ENCODE assay signal across 8 cellular contexts in the genomic region with DNA sequence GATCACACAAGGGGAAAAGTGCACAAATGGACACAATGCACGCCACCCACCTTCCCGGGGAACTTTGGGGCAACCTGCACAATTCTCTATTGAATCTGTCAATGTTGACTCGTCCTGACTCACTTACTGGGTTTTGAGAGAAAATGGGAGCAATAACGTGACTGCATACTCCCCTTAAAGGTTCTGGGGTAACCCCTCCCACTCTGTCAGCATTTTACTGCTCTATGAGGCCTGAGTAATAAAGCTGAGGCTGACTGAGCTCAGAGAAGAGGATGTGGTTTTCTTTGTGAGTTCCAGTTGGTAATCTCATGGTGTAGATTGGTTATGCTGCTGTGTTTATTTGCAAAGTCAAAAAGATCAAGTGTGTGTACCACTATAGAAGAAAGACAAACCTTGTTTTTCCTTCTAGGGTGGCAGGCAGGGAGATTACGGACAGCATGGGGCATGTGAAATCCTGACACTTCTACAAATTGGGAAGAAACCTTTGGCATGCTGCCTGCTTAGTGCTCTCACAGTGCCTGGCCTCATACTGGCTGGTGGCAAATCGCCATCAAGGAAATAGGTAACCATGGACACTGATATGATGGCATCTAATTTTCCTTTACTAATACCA. TPM values are rescaled to one million over a fixed set of nuclear protein-coding genes. Genes with fewer than 3 reads are reported as not detected.
DNase-seq lines count a peak whose midpoint lies in the region; TF ChIP-seq lines count a peak whose summit lies in the region.

No MANE protein-coding gene starts in this region.

- H2BK5ac ChIP-seq in neuronal stem cell (ENCODE audit: low read length): no peak overlapping the region

- whole genome bisulfite sequencing in neuronal stem cell (ENCODE audit: extremely low coverage in 2 of 2, insufficient read length in 2 of 2, insufficient replicate concordance in 1 of 2), 2 donors: no CpG with 5 or more reads among the region's 6 CpGs

- no peak overlapping the region for H3K18ac ChIP-seq in neuronal stem cell (ENCODE audit: low read length)

- no peak overlapping the region for H2AK5ac ChIP-seq in neuronal stem cell (ENCODE audit: low read depth, low read length)

- H3K79me1 ChIP-seq in neuronal stem cell (ENCODE audit: low read depth, low read length): no peaks in the 10 kb centered on the region

- H3K27ac ChIP-seq in neuronal stem cell (replicated peaks; ENCODE audit: low read length): no peak overlapping the region

- H3K27me3 ChIP-seq in neuronal stem cell (ENCODE audit: control insufficient read depth in 3 of 3, insufficient read depth in 3 of 3, low read depth in 1 of 3, low read length in 3 of 3): no peaks in the 10 kb centered on the region

- H2AFZ ChIP-seq in neuronal stem cell (ENCODE audit: low read length): no peak overlapping the region

- TF ChIP-seq CTCF in GM12875 (IDR thresholded peaks at IDR 0.05; ENCODE audit: borderline replicate concordance, insufficient read depth, low read depth, low read length) (no peak), LNCaP clone FGC (IDR thresholded peaks at IDR 0.05; ENCODE audit: control insufficient read depth, extremely low read depth, insufficient read depth) (no peak)

- peak; percentile 15 for DNase-seq in GOT3 (lab: John Stamatoyannopoulos, UW)
- peak; percentile 40 for DNase-seq in LNCaP clone FGC (ENCODE audit: low read depth)
- peak; percentile 28 for DNase-seq in activated CD4-positive, alpha-beta T cell treated with anti-CD3 and anti-CD28 coated beads for 1 hour
- peak; percentile 45 for DNase-seq in epidermal melanocyte (ENCODE audit: insufficient read length, low spot score)
- DNase-seq in stimulated activated CD4-positive, alpha-beta T cell treated with anti-CD3 and anti-CD28 coated beads, Interleukin-1b, Interleukin-23, amount 100 ng/mL, for 1 hour (ENCODE audit: low read depth in 2 of 2): peak; percentile 11 to 38
- DNase-seq in islet precursor cell: no peak
- DNase-seq in neuronal stem cell (ENCODE audit: low spot score): no peak

- no peaks in the 10 kb centered on the region for H3K9me3 ChIP-seq in neuronal stem cell (replicated peaks in 1 of 2; ENCODE audit: control insufficient read depth in 2 of 2, insufficient read depth in 1 of 2, low read depth in 1 of 2, low read length in 2 of 2)

- H2BK15ac ChIP-seq in neuronal stem cell (ENCODE audit: low read length): no peak overlapping the region

- no peak overlapping the region for H2BK120ac ChIP-seq in neuronal stem cell (ENCODE audit: low read depth, low read length)

- H3K36me3 ChIP-seq in neuronal stem cell (replicated peaks in 1 of 2; ENCODE audit: control insufficient read depth in 2 of 2, insufficient read depth in 2 of 2, low read length in 2 of 2): peaks cover 28 to 78% of the 10 kb centered on the region in 2 donors

- no peak overlapping the region for H3K23ac ChIP-seq in neuronal stem cell (ENCODE audit: low read depth, low read length, poor library complexity)

- H2BK12ac ChIP-seq in neuronal stem cell (ENCODE audit: low read length): no peak overlapping the region

- no peak overlapping the region for H3K14ac ChIP-seq in neuronal stem cell (ENCODE audit: low read length)

- no peak overlapping the region for H3K4me2 ChIP-seq in neuronal stem cell (ENCODE audit: insufficient read depth, low read length, poor library complexity, severe bottlenecking)

- no peak overlapping the region for H3K9ac ChIP-seq in neuronal stem cell (ENCODE audit: low read depth, low read length, poor library complexity)

- H4K91ac ChIP-seq in neuronal stem cell (ENCODE audit: low read depth, low read length, poor library complexity): no peak overlapping the region

- no peak overlapping the region for H4K8ac ChIP-seq in neuronal stem cell (ENCODE audit: low read depth, low read length)

- no peaks in the 10 kb centered on the region for H3K4me1 ChIP-seq in neuronal stem cell (ENCODE audit: control insufficient read depth in 2 of 2, insufficient read depth in 1 of 2, low read depth in 1 of 2, low read length in 2 of 2)

- no peak overlapping the region for H3K4ac ChIP-seq in neuronal stem cell (ENCODE audit: low read length)

- peak overlapping the region; percentile 17 for H3K4me3 ChIP-seq in GM12875 (ENCODE audit: low read depth, low read length)
- no peak overlapping the region for H3K4me3 ChIP-seq in LNCaP clone FGC (ENCODE audit: low read depth, low read length)
- H3K4me3 ChIP-seq in neuronal stem cell (ENCODE audit: low read length in 2 of 2): no peak overlapping the region

RNA-seq across cellular contexts. Expression of gene APOA1, which starts 16.1 kb away (rescaled TPM):
- 0.29 TPM for polyA plus RNA-seq in neuronal stem cell (2013, experiment 1 of 2)
- polyA plus RNA-seq in neuronal stem cell (2013, experiment 2 of 2): 0.46 TPM

RNA-seq across cellular contexts. Expression of gene APOC3, which starts 23.9 kb away (rescaled TPM):
- not detected for polyA plus RNA-seq in neuronal stem cell (2013, experiment 1 of 2)
- not detected for polyA plus RNA-seq in neuronal stem cell (2013, experiment 2 of 2)

RNA-seq across cellular contexts. Expression of gene APOA4, which starts 30.5 kb away (rescaled TPM):
- not detected for polyA plus RNA-seq in neuronal stem cell (2013, experiment 1 of 2)
- polyA plus RNA-seq in neuronal stem cell (2013, experiment 2 of 2): not detected

Comparison
In these comparisons a context has a peak if more than half of its experiments do, and no peak if none do; other contexts are left out.
1. DNase-seq: peak in GOT3 (single experiment), LNCaP clone FGC (single experiment), activated CD4-positive, alpha-beta T cell treated with anti-CD3 and anti-CD28 coated beads for 1 hour (single experiment), epidermal melanocyte (single experiment) and stimulated activated CD4-positive, alpha-beta T cell treated with anti-CD3 and anti-CD28 coated beads, Interleukin-1b, Interleukin-23, amount 100 ng/mL, for 1 hour (2 of 2); none in islet precursor cell (single experiment) and neuronal stem cell (single experiment).